In the genomic region with DNA sequence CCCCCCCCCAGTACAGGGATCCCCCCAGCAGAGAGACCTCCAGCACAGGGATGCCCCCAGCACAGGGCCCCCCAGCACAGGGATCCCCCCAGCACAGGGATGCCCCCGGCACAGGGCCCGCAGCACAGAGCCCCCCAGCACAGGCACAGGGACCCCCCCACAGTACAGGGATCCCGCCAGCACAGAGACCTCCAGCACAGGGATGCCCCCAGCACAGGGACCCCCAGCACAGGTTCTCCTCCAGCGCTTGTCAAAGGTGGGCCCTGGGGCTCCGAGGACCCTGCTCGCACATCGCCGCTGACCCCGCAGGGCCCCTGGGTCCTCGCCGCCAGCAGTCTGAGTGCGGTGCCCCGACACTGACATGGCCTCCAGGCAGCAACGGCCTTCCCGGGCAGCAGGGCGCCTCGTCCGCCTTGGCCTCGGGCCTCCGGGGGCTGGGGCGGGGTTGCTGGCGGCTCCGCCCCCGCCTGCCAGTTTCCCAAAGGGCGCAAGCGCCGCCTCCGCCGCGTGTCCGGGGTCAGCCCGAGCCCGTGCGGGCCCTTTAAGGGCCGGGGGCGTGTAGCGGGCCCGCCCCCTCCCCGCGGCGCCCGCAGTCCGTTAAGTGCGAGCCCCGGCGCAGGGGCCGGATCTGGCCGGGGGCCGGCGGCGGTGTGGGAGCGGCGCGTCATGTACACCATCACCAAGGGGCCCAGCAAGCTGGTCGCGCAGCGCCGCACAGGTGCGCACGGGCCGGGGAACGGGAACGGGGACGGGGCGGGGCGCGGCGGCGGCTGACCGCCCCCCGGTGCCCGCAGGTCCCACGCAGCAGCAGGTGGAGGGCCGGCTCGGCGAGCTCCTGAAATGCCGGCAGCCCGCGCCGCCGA, we compare ENCODE assay signal across 8 cellular contexts. TPM values are rescaled to one million over a fixed set of nuclear protein-coding genes. Genes with fewer than 3 reads are reported as not detected.
DNase-seq lines count a peak whose midpoint lies in the region; ATAC-seq and TF ChIP-seq lines count a peak whose summit lies in the region.

Gene MCRIP2, plus strand, starts transcription at position 503 of the 863 bp plus-strand sequence. Its CDS starts 164 bp downstream, at position 667.

- peaks cover 17% of the 10 kb centered on the region for H3K4me1 ChIP-seq in HUES64 (ENCODE audit: insufficient read depth, low read length)
- no peaks in the 10 kb centered on the region for H3K4me1 ChIP-seq in foreskin keratinocyte

- peak; percentile 50 for ATAC-seq in GM19438 (IDR thresholded peaks at IDR 0.05; ENCODE audit: low read depth, unreplicated experiment)
- ATAC-seq in foreskin keratinocyte = peak; percentile 34

- H3K27ac ChIP-seq in HUES64 (ENCODE audit: low read depth, low read length) = 0 out of 2 replicates have a peak within 1 kb of the TSS, but pooled peaks have one; percentile 35
- no peak within 1 kb of the TSS for H3K27ac ChIP-seq in foreskin keratinocyte
- peak within 1 kb of the TSS; percentile 80 for H3K27ac ChIP-seq in substantia nigra (ENCODE audit: low read depth, low read length, poor library complexity, severe bottlenecking)

- TF ChIP-seq CTCF in foreskin keratinocyte (conservative IDR thresholded peaks at IDR 0.05) (no peak), neural crest cell (conservative IDR thresholded peaks at IDR 0.05) (no peak)

- H3K27me3 Mint-ChIP-seq in neural crest cell (ENCODE audit: low read depth) = peaks cover 5% of the 10 kb centered on the region

- peaks cover 2% of the 10 kb centered on the region for H3K36me3 Mint-ChIP-seq in neural crest cell (ENCODE audit: low read depth)

- no peak within 1 kb of the TSS for H3K27ac Mint-ChIP-seq in neural crest cell (ENCODE audit: unreplicated experiment)

- H3K4me1 Mint-ChIP-seq in neural crest cell = peaks cover 2% of the 10 kb centered on the region

- peaks cover 13% of the 10 kb centered on the region for H3K27me3 ChIP-seq in HUES64 (ENCODE audit: insufficient read depth, low read length)
- H3K27me3 ChIP-seq in foreskin keratinocyte = no peaks in the 10 kb centered on the region

- no peaks in the 10 kb centered on the region for H3K36me3 ChIP-seq in HUES64 (ENCODE audit: insufficient read depth, low read length)

- WGBS in HUES64 = 1% methylated on average over 79 of the region's 81 CpGs

- H3K9ac ChIP-seq in HUES64 (ENCODE audit: low read depth, low read length) = peak within 1 kb of the TSS; percentile 81

- H3K9me3 ChIP-seq in HUES64 (ENCODE audit: insufficient read depth, low read depth, low read length) = no peaks in the 10 kb centered on the region

- DNase-seq in CD1c-positive myeloid dendritic cell (ENCODE audit: extremely low spot score) (peak; percentile 90), activated gamma-delta T cell treated with Interleukin-2 at 50 U/mL for 16 hours (peak; percentile 46), foreskin keratinocyte (peak in 1 of 2 donors; percentile 29), neural crest cell (ENCODE audit: low read depth, low spot score) (peak; percentile 78), substantia nigra (lab: John Stamatoyannopoulos, UW) (peak; percentile 19 to 90 (median 66))

- TF ChIP-seq POLR2A in Raji (IDR thresholded peaks at IDR 0.05; ENCODE audit: insufficient read depth, low read depth, low read length) = peak; percentile 92

- H3K9me3 Mint-ChIP-seq in neural crest cell = no peaks in the 10 kb centered on the region

- peak within 1 kb of the TSS; percentile 72 for H3K4me3 ChIP-seq in HUES64 (ENCODE audit: low read length)

- peak within 1 kb of the TSS; percentile 59 for H3K4me3 Mint-ChIP-seq in neural crest cell

RNA-seq across cellular contexts. Expression of gene MCRIP2, which starts in this region (rescaled TPM):
- 27.1 TPM for polyA plus RNA-seq in HUES64 (2013, experiment 1 of 2)
- polyA plus RNA-seq in HUES64 (2013, experiment 2 of 2) = 22.4 TPM
- total RNA-seq in foreskin keratinocyte (25.0 and 25.1 TPM in 2 replicates), neural crest cell (16.2 and 17.6 TPM in 2 replicates)
- polyA plus RNA-seq in foreskin keratinocyte = 27.8 and 30.4 TPM in 2 replicates
